In the genomic region with DNA sequence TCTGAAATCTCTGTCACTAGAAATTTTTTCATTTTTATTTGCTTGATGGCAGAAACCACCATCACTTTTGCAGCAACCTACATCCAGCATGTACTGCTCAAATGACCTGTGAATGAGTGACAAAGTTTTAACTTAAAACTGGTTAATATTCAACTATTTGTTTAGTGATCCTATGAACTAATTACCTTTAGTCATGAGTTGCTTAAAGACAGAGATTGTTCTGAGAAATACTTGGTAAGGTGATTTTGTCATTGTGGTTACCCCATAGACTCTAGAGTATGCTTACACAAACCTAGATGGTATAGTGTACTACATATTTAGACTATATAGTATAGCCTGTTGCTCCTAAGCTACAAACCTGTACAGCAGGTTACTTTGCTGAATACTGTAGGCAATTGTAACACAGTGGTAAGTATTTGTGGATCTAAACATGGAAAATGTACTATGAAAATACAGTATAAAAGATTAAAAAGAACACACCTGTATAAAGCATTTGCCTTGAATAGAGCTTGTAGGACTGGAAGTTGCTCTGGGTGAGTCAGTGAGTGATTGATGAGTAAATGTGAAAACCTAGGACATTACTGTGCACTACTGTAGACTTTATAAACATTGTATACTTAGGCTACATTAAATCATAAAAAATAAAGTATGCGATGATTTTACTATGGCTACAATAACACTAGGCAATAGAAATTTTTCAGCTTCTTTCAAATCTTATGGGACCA, we compare ENCODE assay signal across 16 cellular contexts.
DNase-seq lines count a peak whose midpoint lies in the region; ATAC-seq and TF ChIP-seq lines count a peak whose summit lies in the region.
"Had no signal": no experiment of that assay in that cellular context is flagged by ENCODE, and none has a peak within 500 bp of the region (broad histone marks: within the 10 kb centered on the region; RNA-seq: fewer than 3 reads in every experiment).

No MANE protein-coding gene starts in this region.

- POLR2A ChIA-PET in SK-N-SH (lab: Yijun Ruan, JAX): no interaction called here

- no peak for TF ChIP-seq EP300 in SK-N-SH (IDR thresholded peaks at IDR 0.05; ENCODE audit: borderline replicate concordance in 1 of 2, low read depth in 1 of 2, low read length in 1 of 2)

- H3K4me3 ChIP-seq in SK-N-SH (ENCODE audit: low read depth in 2 of 2, low read length in 1 of 2) (no peak overlapping the region), aorta (ENCODE audit: low read length in 2 of 2) (no peak overlapping the region)
- H3K4me3 ChIP-seq: body of pancreas, smooth muscle cell had no signal

- no peak overlapping the region for H2AFZ ChIP-seq in SK-N-SH (ENCODE audit: low read depth)

- no peaks in the 10 kb centered on the region for H4K20me1 ChIP-seq in SK-N-SH (ENCODE audit: insufficient read depth)

- TF ChIP-seq RAD21 in SK-N-SH (IDR thresholded peaks at IDR 0.05; ENCODE audit: low read length): no peak

- intact Hi-C loops in aorta (cut with DNase I): no loop called here

- no peak overlapping the region for H3K9ac ChIP-seq in SK-N-SH

- H3K27me3 ChIP-seq in SK-N-SH (ENCODE audit: insufficient read depth) (no peaks in the 10 kb centered on the region), aorta (ENCODE audit: control insufficient read depth in 1 of 2, insufficient read depth in 2 of 2, low read length in 1 of 2) (no peaks in the 10 kb centered on the region)
- H3K27me3 ChIP-seq: body of pancreas had no signal

- H3K4me2 ChIP-seq in SK-N-SH: no peak overlapping the region
- H3K4me2 ChIP-seq: smooth muscle cell had no signal

- no peak for TF ChIP-seq CTCF in SK-N-SH (IDR thresholded peaks at IDR 0.05)

- WGBS in SK-N-SH (ENCODE audit: low lambda C conversion rate): 36% methylated on average over 1 of the region's 1 CpG
- 22 to 52% methylated on average over 1 of the region's 1 CpG for WGBS in aorta, 2 donors

- H3K9me3 ChIP-seq in SK-N-SH: no peaks in the 10 kb centered on the region
- H3K9me3 ChIP-seq in aorta (ENCODE audit: control insufficient read depth, low read length): peaks cover 1% of the 10 kb centered on the region
- H3K9me3 ChIP-seq: body of pancreas had no signal

- H3K9me2 ChIP-seq in SK-N-SH: no peaks in the 10 kb centered on the region

- H3K4me1 ChIP-seq in SK-N-SH (ENCODE audit: control insufficient read depth in 1 of 2, insufficient read depth in 2 of 2, low read depth in 1 of 2, low read length in 1 of 2) (no peaks in the 10 kb centered on the region), aorta (ENCODE audit: control insufficient read depth in 1 of 2, insufficient read depth in 2 of 2, low read length in 2 of 2) (no peaks in the 10 kb centered on the region)
- H3K4me1 ChIP-seq: body of pancreas had no signal

- ATAC-seq in GM19397 (IDR thresholded peaks at IDR 0.05; ENCODE audit: unreplicated experiment) (peak; percentile 95), HG02798 (IDR thresholded peaks at IDR 0.05; ENCODE audit: poor library complexity, unreplicated experiment) (peak; percentile 84), HG03469 (IDR thresholded peaks at IDR 0.05; ENCODE audit: unreplicated experiment) (peak; percentile 75), SK-N-SH treated with all-trans-retinoic acid at 6 μM for 48 hours (no peak), aorta (ENCODE audit: low FRiP score) (no peak)
- ATAC-seq: body of pancreas; effector memory CD8-positive, alpha-beta T cell had no signal

- no peaks in the 10 kb centered on the region for H3F3A ChIP-seq in SK-N-SH (replicated peaks; ENCODE audit: insufficient read depth)

- DNase-seq in SK-N-SH (no peak), aorta (no peak), NCI-H1930 (lab: John Stamatoyannopoulos, UW) (no peak)
- DNase-seq: activated CD4-positive, alpha-beta T cell treated with anti-CD3 and anti-CD28 coated beads for 48 hours; activated effector memory CD4-positive, alpha-beta T cell treated with Interleukin-2 at 50 U/mL for 16 hours; body of pancreas; CD4-positive, alpha-beta memory T cell; effector memory CD8-positive, alpha-beta T cell; head of caudate nucleus; MM.1S; NCI-H2227 treated with DMSO at 0.1 percent for 48 hours had no signal

- H3K79me2 ChIP-seq in SK-N-SH (ENCODE audit: insufficient read depth): no peaks in the 10 kb centered on the region

- H3K27ac ChIP-seq in SK-N-SH (ENCODE audit: low read depth in 2 of 2, low read length in 1 of 2) (no peak overlapping the region), aorta (ENCODE audit: low read depth in 1 of 2, low read length in 2 of 2) (no peak overlapping the region)
- H3K27ac ChIP-seq: body of pancreas had no signal

- H3K36me3 ChIP-seq in SK-N-SH (replicated peaks in 1 of 2; ENCODE audit: control insufficient read depth in 1 of 2, insufficient read depth in 2 of 2, low read length in 1 of 2) (no peaks in the 10 kb centered on the region), aorta (ENCODE audit: control insufficient read depth in 1 of 2, insufficient read depth in 2 of 2, low read length in 1 of 2) (no peaks in the 10 kb centered on the region)

- CTCF ChIA-PET in SK-N-SH (lab: Yijun Ruan, JAX): no interaction called here

TF ChIP-seq in SK-N-SH treated with all-trans-retinoic acid at 6 μM for 48 hours, 23 proteins besides CTCF, POLR2A, EP300 and RAD21 (continues in another document):
- TF ChIP-seq TCF4 (CRISPR knock-in tag; IDR thresholded peaks at IDR 0.05; ENCODE audit: borderline replicate concordance) (no peak), TOX (CRISPR knock-in tag; IDR thresholded peaks at IDR 0.05; ENCODE audit: borderline replicate concordance) (no peak), RARB (CRISPR knock-in tag; IDR thresholded peaks at IDR 0.05) (no peak), OSR1 (CRISPR knock-in tag; IDR thresholded peaks at IDR 0.05) (no peak), ESRRG (CRISPR knock-in tag; IDR thresholded peaks at IDR 0.05) (no peak), ZFP3 (CRISPR knock-in tag; IDR thresholded peaks at IDR 0.05) (no peak), ZNF8 (CRISPR knock-in tag; IDR thresholded peaks at IDR 0.05) (no peak), ARNTL (CRISPR knock-in tag; IDR thresholded peaks at IDR 0.05; ENCODE audit: borderline replicate concordance, low read depth) (no peak), CSDC2 (CRISPR knock-in tag; IDR thresholded peaks at IDR 0.05) (no peak)
- TF ChIP-seq, protein P1, sequence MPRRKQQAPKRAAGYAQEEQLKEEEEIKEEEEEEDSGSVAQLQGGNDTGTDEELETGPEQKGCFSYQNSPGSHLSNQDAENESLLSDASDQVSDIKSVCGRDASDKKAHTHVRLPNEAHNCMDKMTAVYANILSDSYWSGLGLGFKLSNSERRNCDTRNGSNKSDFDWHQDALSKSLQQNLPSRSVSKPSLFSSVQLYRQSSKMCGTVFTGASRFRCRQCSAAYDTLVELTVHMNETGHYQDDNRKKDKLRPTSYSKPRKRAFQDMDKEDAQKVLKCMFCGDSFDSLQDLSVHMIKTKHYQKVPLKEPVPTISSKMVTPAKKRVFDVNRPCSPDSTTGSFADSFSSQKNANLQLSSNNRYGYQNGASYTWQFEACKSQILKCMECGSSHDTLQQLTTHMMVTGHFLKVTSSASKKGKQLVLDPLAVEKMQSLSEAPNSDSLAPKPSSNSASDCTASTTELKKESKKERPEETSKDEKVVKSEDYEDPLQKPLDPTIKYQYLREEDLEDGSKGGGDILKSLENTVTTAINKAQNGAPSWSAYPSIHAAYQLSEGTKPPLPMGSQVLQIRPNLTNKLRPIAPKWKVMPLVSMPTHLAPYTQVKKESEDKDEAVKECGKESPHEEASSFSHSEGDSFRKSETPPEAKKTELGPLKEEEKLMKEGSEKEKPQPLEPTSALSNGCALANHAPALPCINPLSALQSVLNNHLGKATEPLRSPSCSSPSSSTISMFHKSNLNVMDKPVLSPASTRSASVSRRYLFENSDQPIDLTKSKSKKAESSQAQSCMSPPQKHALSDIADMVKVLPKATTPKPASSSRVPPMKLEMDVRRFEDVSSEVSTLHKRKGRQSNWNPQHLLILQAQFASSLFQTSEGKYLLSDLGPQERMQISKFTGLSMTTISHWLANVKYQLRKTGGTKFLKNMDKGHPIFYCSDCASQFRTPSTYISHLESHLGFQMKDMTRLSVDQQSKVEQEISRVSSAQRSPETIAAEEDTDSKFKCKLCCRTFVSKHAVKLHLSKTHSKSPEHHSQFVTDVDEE (CRISPR knock-in tag; IDR thresholded peaks at IDR 0.05): no peak

TF ChIP-seq in SK-N-SH, 30 proteins besides CTCF, POLR2A, EP300 and RAD21:
- TF ChIP-seq MXI1 (IDR thresholded peaks at IDR 0.05; ENCODE audit: low read depth, low read length): no peak
- no peak for TF ChIP-seq TAF1 (IDR thresholded peaks at IDR 0.05; ENCODE audit: borderline replicate concordance, low read depth, low read length)
- no peak for TF ChIP-seq FOXM1 (IDR thresholded peaks at IDR 0.05; ENCODE audit: low read depth)
- TF ChIP-seq, protein P2, sequence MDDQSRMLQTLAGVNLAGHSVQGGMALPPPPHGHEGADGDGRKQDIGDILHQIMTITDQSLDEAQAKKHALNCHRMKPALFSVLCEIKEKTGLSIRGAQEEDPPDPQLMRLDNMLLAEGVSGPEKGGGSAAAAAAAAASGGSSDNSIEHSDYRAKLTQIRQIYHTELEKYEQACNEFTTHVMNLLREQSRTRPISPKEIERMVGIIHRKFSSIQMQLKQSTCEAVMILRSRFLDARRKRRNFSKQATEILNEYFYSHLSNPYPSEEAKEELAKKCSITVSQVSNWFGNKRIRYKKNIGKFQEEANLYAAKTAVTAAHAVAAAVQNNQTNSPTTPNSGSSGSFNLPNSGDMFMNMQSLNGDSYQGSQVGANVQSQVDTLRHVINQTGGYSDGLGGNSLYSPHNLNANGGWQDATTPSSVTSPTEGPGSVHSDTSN (IDR thresholded peaks at IDR 0.05): no peak
- TF ChIP-seq GATA2 (CRISPR knock-in tag; IDR thresholded peaks at IDR 0.05): no peak
- TF ChIP-seq SIN3A (IDR thresholded peaks at IDR 0.05; ENCODE audit: borderline replicate concordance, low read depth, low read length): no peak
- TF ChIP-seq NRF1 (IDR thresholded peaks at IDR 0.05; ENCODE audit: low read depth, low read length): no peak
- TF ChIP-seq RCOR1 (IDR thresholded peaks at IDR 0.05; ENCODE audit: low read length): no peak
- TF ChIP-seq SMC3 (IDR thresholded peaks at IDR 0.05; ENCODE audit: low read depth, low read length): no peak
- no peak for TF ChIP-seq POLR2AphosphoS5 (IDR thresholded peaks at IDR 0.05; ENCODE audit: low read depth, low read length)
- TF ChIP-seq ELF1 (IDR thresholded peaks at IDR 0.05): no peak

Comparison
In these comparisons a context has a peak if more than half of its experiments do, and no peak if none do; other contexts are left out.
1. ATAC-seq: peak in GM19397 (single experiment), HG02798 (single experiment) and HG03469 (single experiment); none in SK-N-SH treated with all-trans-retinoic acid at 6 μM for 48 hours (single experiment) and aorta (single experiment).